In genomic region chr7:134545918-134546317, GRCh38 we compare ENCODE assay signal across 33 cellular contexts. TPM values are rescaled to one million over a fixed set of nuclear protein-coding genes. Genes with fewer than 3 reads are reported as not detected.
"Had no signal": no experiment of that assay in that cellular context is flagged by ENCODE, and none has a peak within 500 bp of the region (broad histone marks: within the 10 kb centered on the region; RNA-seq: fewer than 3 reads in every experiment).

No MANE protein-coding gene starts in this region.

- H3K4me3 ChIP-seq: ascending aorta, esophagus muscularis mucosa, gastroesophageal sphincter had no signal

- H3K36me3 Mint-ChIP-seq: activated naive CD4-positive, alpha-beta T cell treated with anti-CD3 and anti-CD28 coated beads, Interleukin-2, amount 10 ng/mL, durations not matched to agents 7 days and 5 days; activated naive CD4-positive, alpha-beta T cell treated with anti-CD3 and anti-CD28 coated beads, Interleukin-2, amount 50 U/mL, for 72 hours; activated naive CD8-positive, alpha-beta T cell treated with anti-CD3 and anti-CD28 coated beads, Interleukin-2, amount 10 ng/mL, durations not matched to agents 7 days and 5 days; brain had no signal

- ATAC-seq: activated naive CD4-positive, alpha-beta T cell treated with anti-CD3 and anti-CD28 coated beads, Interleukin-2, amount 50 U/mL, for 72 hours; activated T-cell treated with anti-CD3 and anti-CD28 coated beads, Interleukin-2, amount 50 U/mL, for 72 hours; effector memory CD8-positive, alpha-beta T cell; foreskin keratinocyte; gastroesophageal sphincter; T-helper 17 cell had no signal

- H3K27me3 ChIP-seq: ascending aorta, esophagus muscularis mucosa, foreskin keratinocyte, gastroesophageal sphincter had no signal

- H3K9me3 ChIP-seq: ascending aorta, esophagus muscularis mucosa, gastroesophageal sphincter had no signal

- FAIRE-seq: colon had no signal

- H3K4me1 ChIP-seq: ascending aorta had no signal

- H3K4me3 Mint-ChIP-seq: activated CD4-positive, alpha-beta memory T cell treated with anti-CD3 and anti-CD28 coated beads, Interleukin-2, amount 10 ng/mL, durations not matched to agents 7 days and 5 days; activated CD4-positive, alpha-beta T cell treated with anti-CD3 and anti-CD28 coated beads, Interleukin-2, amount 10 ng/mL, durations not matched to agents 7 days and 5 days; activated naive CD4-positive, alpha-beta T cell treated with anti-CD3 and anti-CD28 coated beads, Interleukin-2, amount 10 ng/mL, durations not matched to agents 7 days and 5 days; activated naive CD8-positive, alpha-beta T cell treated with anti-CD3 and anti-CD28 coated beads, Interleukin-2, amount 10 ng/mL, durations not matched to agents 7 days and 5 days; activated T-cell treated with anti-CD3 and anti-CD28 coated beads, Interleukin-2, amount 50 U/mL, for 24 hours; activated T-cell treated with anti-CD3 and anti-CD28 coated beads, Interleukin-2, amount 50 U/mL, for 72 hours; effector memory CD8-positive, alpha-beta T cell; T-helper 17 cell; T-helper 2 cell treated with Interferon-gamma antibody and Interleukin-4, amounts not matched to agents 5 μg/mL and 100 μg/mL, for 36 hours had no signal

- H3K36me3 ChIP-seq: ascending aorta, esophagus muscularis mucosa, gastroesophageal sphincter had no signal

- H3K9me3 Mint-ChIP-seq: activated CD4-positive, alpha-beta memory T cell treated with anti-CD3 and anti-CD28 coated beads, Interleukin-2, amount 10 ng/mL, durations not matched to agents 7 days and 5 days; activated CD4-positive, alpha-beta T cell treated with anti-CD3 and anti-CD28 coated beads, Interleukin-2, amount 10 ng/mL, durations not matched to agents 7 days and 5 days; activated naive CD4-positive, alpha-beta T cell treated with anti-CD3 and anti-CD28 coated beads, Interleukin-2, amount 10 ng/mL, durations not matched to agents 7 days and 5 days; activated naive CD4-positive, alpha-beta T cell treated with anti-CD3 and anti-CD28 coated beads, Interleukin-2, amount 50 U/mL, for 72 hours; activated naive CD8-positive, alpha-beta T cell treated with anti-CD3 and anti-CD28 coated beads, Interleukin-2, amount 10 ng/mL, durations not matched to agents 7 days and 5 days; activated T-cell treated with anti-CD3 and anti-CD28 coated beads, Interleukin-2, amount 50 U/mL, for 24 hours; activated T-cell treated with anti-CD3 and anti-CD28 coated beads, Interleukin-2, amount 50 U/mL, for 72 hours; effector memory CD8-positive, alpha-beta T cell; T-helper 2 cell treated with Interferon-gamma antibody and Interleukin-4, amounts not matched to agents 5 μg/mL and 100 μg/mL, for 36 hours had no signal

- DNase-seq: activated CD4-positive, alpha-beta memory T cell treated with anti-CD3 and anti-CD28 coated beads, Interleukin-2, amount 10 ng/mL, durations not matched to agents 7 days and 5 days; activated CD4-positive, alpha-beta T cell treated with anti-CD3 and anti-CD28 coated beads for 1 hour; activated CD4-positive, alpha-beta T cell treated with anti-CD3 and anti-CD28 coated beads for 4 hours; activated CD4-positive, alpha-beta T cell treated with anti-CD3 and anti-CD28 coated beads, Interleukin-2, amount 10 ng/mL, durations not matched to agents 7 days and 5 days; activated CD4-positive, alpha-beta T cell treated with anti-CD3 and anti-CD28 coated beads, Interleukin-2, amount 50 U/mL, for 4 hours; activated CD8-positive, alpha-beta memory T cell treated with anti-CD3 and anti-CD28 coated beads, Interleukin-2, amount 50 U/mL, for 48 hours; activated gamma-delta T cell; activated naive CD4-positive, alpha-beta T cell; activated naive CD4-positive, alpha-beta T cell treated with anti-CD3 and anti-CD28 coated beads, Interleukin-2, amount 10 ng/mL, durations not matched to agents 7 days and 5 days; activated naive CD8-positive, alpha-beta T cell treated with anti-CD3 and anti-CD28 coated beads, Interleukin-2, amount 10 ng/mL, durations not matched to agents 7 days and 5 days; activated T-cell treated with anti-CD3 and anti-CD28 coated beads for 4 hours; activated T-cell treated with anti-CD3 and anti-CD28 coated beads, Interleukin-2, amount 50 U/mL, for 24 hours; activated T-cell treated with anti-CD3 and anti-CD28 coated beads, Interleukin-2, amount 50 U/mL, for 72 hours; caudate nucleus; cortex of kidney; dermis blood vessel endothelial cell; effector CD4-positive, alpha-beta T cell; effector memory CD8-positive, alpha-beta T cell; erythroblast; foreskin keratinocyte; head of caudate nucleus; T-helper 1 cell; T-helper 17 cell; T1000 had no signal

- H3K27ac Mint-ChIP-seq: activated CD4-positive, alpha-beta memory T cell treated with anti-CD3 and anti-CD28 coated beads, Interleukin-2, amount 10 ng/mL, durations not matched to agents 7 days and 5 days; activated CD4-positive, alpha-beta T cell treated with anti-CD3 and anti-CD28 coated beads, Interleukin-2, amount 10 ng/mL, durations not matched to agents 7 days and 5 days; activated naive CD4-positive, alpha-beta T cell treated with anti-CD3 and anti-CD28 coated beads, Interleukin-2, amount 10 ng/mL, durations not matched to agents 7 days and 5 days; activated naive CD8-positive, alpha-beta T cell treated with anti-CD3 and anti-CD28 coated beads, Interleukin-2, amount 10 ng/mL, durations not matched to agents 7 days and 5 days; activated T-cell treated with anti-CD3 and anti-CD28 coated beads, Interleukin-2, amount 50 U/mL, for 24 hours; activated T-cell treated with anti-CD3 and anti-CD28 coated beads, Interleukin-2, amount 50 U/mL, for 72 hours; effector memory CD8-positive, alpha-beta T cell; T-helper 2 cell treated with Interferon-gamma antibody and Interleukin-4, amounts not matched to agents 5 μg/mL and 100 μg/mL, for 36 hours had no signal

- H3K27ac ChIP-seq: ascending aorta, esophagus muscularis mucosa, foreskin keratinocyte, gastroesophageal sphincter had no signal

RNA-seq across cellular contexts. Expression of gene AKR1B15, which starts 3.0 kb away (rescaled TPM):
- total RNA-seq: activated CD4-positive, alpha-beta memory T cell treated with anti-CD3 and anti-CD28 coated beads, Interleukin-2, amount 10 ng/mL, durations not matched to agents 7 days and 5 days; activated CD4-positive, alpha-beta T cell treated with anti-CD3 and anti-CD28 coated beads, Interleukin-2, amount 10 ng/mL, durations not matched to agents 7 days and 5 days; activated naive CD4-positive, alpha-beta T cell treated with anti-CD3 and anti-CD28 coated beads, Interleukin-2, amount 50 U/mL, for 72 hours; activated naive CD8-positive, alpha-beta T cell treated with anti-CD3 and anti-CD28 coated beads, Interleukin-2, amount 10 ng/mL, durations not matched to agents 7 days and 5 days; activated T-cell treated with anti-CD3 and anti-CD28 coated beads, Interleukin-2, amount 50 U/mL, for 72 hours; ascending aorta; chondrocyte; dermis blood vessel endothelial cell; foreskin keratinocyte; glomerular endothelial cell; T-helper 17 cell had no signal
- polyA plus RNA-seq: foreskin keratinocyte had no signal

RNA-seq across cellular contexts. Expression of gene AKR1B10, which starts 18.6 kb away (rescaled TPM):
- total RNA-seq: activated CD4-positive, alpha-beta memory T cell treated with anti-CD3 and anti-CD28 coated beads, Interleukin-2, amount 10 ng/mL, durations not matched to agents 7 days and 5 days; activated CD4-positive, alpha-beta T cell treated with anti-CD3 and anti-CD28 coated beads, Interleukin-2, amount 10 ng/mL, durations not matched to agents 7 days and 5 days; activated naive CD4-positive, alpha-beta T cell treated with anti-CD3 and anti-CD28 coated beads, Interleukin-2, amount 50 U/mL, for 72 hours; activated naive CD8-positive, alpha-beta T cell treated with anti-CD3 and anti-CD28 coated beads, Interleukin-2, amount 10 ng/mL, durations not matched to agents 7 days and 5 days; activated T-cell treated with anti-CD3 and anti-CD28 coated beads, Interleukin-2, amount 50 U/mL, for 72 hours; ascending aorta; chondrocyte; dermis blood vessel endothelial cell; glomerular endothelial cell; T-helper 17 cell had no signal
